ENCODE assay signal across 9 cellular contexts in the genomic region with DNA sequence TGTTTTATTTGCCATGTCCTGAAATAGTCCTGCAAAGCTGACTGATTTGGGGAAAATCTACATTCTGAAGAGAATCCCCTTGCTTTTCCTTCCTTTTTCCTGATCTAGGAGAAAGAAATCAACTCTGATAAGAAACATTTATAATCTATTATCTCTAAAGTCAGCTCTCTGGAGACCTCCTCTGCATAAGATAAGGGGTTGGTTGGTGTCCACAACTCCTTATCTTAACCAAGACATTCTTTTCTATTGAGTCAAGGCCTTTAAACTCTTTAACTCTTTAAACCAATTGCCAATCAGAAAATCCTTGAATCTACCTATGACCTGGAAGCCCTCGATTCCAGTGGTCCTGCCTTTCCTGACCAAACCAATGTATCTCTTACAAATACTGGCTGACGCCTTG.
A peak's percentile ranks its signal among the peaks of the same experiment; 100 is the strongest.
DNase-seq lines count a peak whose midpoint lies in the region; ATAC-seq and TF ChIP-seq lines count a peak whose summit lies in the region.
"Had no signal": no experiment of that assay in that cellular context is flagged by ENCODE, and none has a peak within 500 bp of the region (broad histone marks: within the 10 kb centered on the region; RNA-seq: fewer than 3 reads in every experiment).

No MANE protein-coding gene starts in this region.

- in situ Hi-C loops in ACHN (cut with HindIII; ENCODE audit: low pct_ligation_motif_present, low pct_unique_long_range_greater_than_20kb, low sequenced_read_pairs) (no loop called here), brain microvascular endothelial cell (cut with HindIII; ENCODE audit: low pct_ligation_motif_present, low sequenced_read_pairs) (no loop called here)

- no peaks in the 10 kb centered on the region for H3K4me1 Mint-ChIP-seq in activated CD4-positive, alpha-beta T cell treated with anti-CD3 and anti-CD28 coated beads, Interleukin-2, amount 10 ng/mL, durations not matched to agents 24 days and 14 days

- no peaks in the 10 kb centered on the region for H3K27me3 Mint-ChIP-seq in activated CD4-positive, alpha-beta T cell treated with anti-CD3 and anti-CD28 coated beads, Interleukin-2, amount 10 ng/mL, durations not matched to agents 24 days and 14 days

- no peak overlapping the region for H3K4me3 ChIP-seq in brain microvascular endothelial cell (ENCODE audit: low read depth, low read length)
- no peak overlapping the region for H3K4me3 ChIP-seq in mesendoderm (ENCODE audit: low read length)

- H3K23ac ChIP-seq in mesendoderm (ENCODE audit: low read length) = no peak overlapping the region

- H3K4ac ChIP-seq in mesendoderm (ENCODE audit: low read depth, low read length) = no peak overlapping the region

- peak overlapping the region; percentile 92 for H3K18ac ChIP-seq in mesendoderm (ENCODE audit: low read length)

- H3K36me3 ChIP-seq in brain microvascular endothelial cell (replicated peaks) (no peaks in the 10 kb centered on the region), mesendoderm (ENCODE audit: control insufficient read depth, insufficient read depth, low read length) (no peaks in the 10 kb centered on the region)

- H3K56ac ChIP-seq in mesendoderm (ENCODE audit: low read length) = peak overlapping the region; percentile 78

- no peaks in the 10 kb centered on the region for H3K27me3 ChIP-seq in brain microvascular endothelial cell (replicated peaks)
- H3K27me3 ChIP-seq in mesendoderm (ENCODE audit: insufficient read depth, low read length, poor library complexity) = no peaks in the 10 kb centered on the region

- no peaks in the 10 kb centered on the region for H3K79me1 ChIP-seq in mesendoderm (ENCODE audit: low read length)

- intact Hi-C loops in activated CD4-positive, alpha-beta T cell treated with anti-CD3 and anti-CD28 coated beads, Interleukin-2, amount 10 ng/mL, durations not matched to agents 24 days and 14 days (cut with micrococcal nuclease) = loop anchor here (2.0 to 10.0 kb wide), 2 partner anchors 16 to 360 kb away; no protein-coding TSS in a partner anchor
- intact Hi-C loops in posterior cingulate gyrus (cut with DNase I) = loop anchor here (2.0 kb wide), 2 partner anchors 424 to 438 kb away; no protein-coding TSS in a partner anchor

- no peaks in the 10 kb centered on the region for H3K36me3 Mint-ChIP-seq in activated CD4-positive, alpha-beta T cell treated with anti-CD3 and anti-CD28 coated beads, Interleukin-2, amount 10 ng/mL, durations not matched to agents 24 days and 14 days (ENCODE audit: low read depth)

- H3K27ac Mint-ChIP-seq in activated CD4-positive, alpha-beta T cell treated with anti-CD3 and anti-CD28 coated beads, Interleukin-2, amount 10 ng/mL, durations not matched to agents 24 days and 14 days = no peak overlapping the region

- H2BK5ac ChIP-seq in mesendoderm (ENCODE audit: low read length) = peak overlapping the region; percentile 82

- no peak overlapping the region for H4K5ac ChIP-seq in mesendoderm (ENCODE audit: low read length)

- no peak for ATAC-seq in HG02588 (IDR thresholded peaks at IDR 0.05; ENCODE audit: unreplicated experiment)

- H4K8ac ChIP-seq in mesendoderm (ENCODE audit: low read depth, low read length) = no peak overlapping the region

- no peak overlapping the region for H3K4me2 ChIP-seq in mesendoderm (ENCODE audit: low read length)

- TF ChIP-seq CTCF in brain microvascular endothelial cell (IDR thresholded peaks at IDR 0.05; ENCODE audit: low read depth, low read length, missing control alignments) = no peak

- H3K4me1 ChIP-seq in mesendoderm (ENCODE audit: control insufficient read depth, low read depth, low read length) = peaks cover 3% of the 10 kb centered on the region

- no peak overlapping the region for H2AK5ac ChIP-seq in mesendoderm (ENCODE audit: low read length)

- peak overlapping the region; percentile 85 for H2BK15ac ChIP-seq in mesendoderm (replicated peaks; ENCODE audit: low read depth)

- no peak overlapping the region for H2BK120ac ChIP-seq in mesendoderm (ENCODE audit: low read depth, low read length)

- H3K9me3 Mint-ChIP-seq in activated CD4-positive, alpha-beta T cell treated with anti-CD3 and anti-CD28 coated beads, Interleukin-2, amount 10 ng/mL, durations not matched to agents 24 days and 14 days = no peaks in the 10 kb centered on the region

- H3K4me3 Mint-ChIP-seq in activated CD4-positive, alpha-beta T cell treated with anti-CD3 and anti-CD28 coated beads, Interleukin-2, amount 10 ng/mL, durations not matched to agents 24 days and 14 days = no peak overlapping the region

- H3K27ac ChIP-seq in brain microvascular endothelial cell (peak overlapping the region; percentile 18), mesendoderm (ENCODE audit: low read depth, low read length) (peak overlapping the region; percentile 80)

- DNase-seq in ACHN (peak; percentile 4), OCI-M1 (lab: John Stamatoyannopoulos, UW) (peak; percentile 64), brain microvascular endothelial cell (peak; percentile 11), mesendoderm (peak; percentile 97), SIG-M5 treated with dmso at 0.1 percent for 504 hours (lab: John Stamatoyannopoulos, UW; ENCODE audit: unreplicated experiment) (no peak), posterior cingulate gyrus (no peak)
- DNase-seq in activated CD4-positive, alpha-beta T cell treated with anti-CD3 and anti-CD28 coated beads, Interleukin-2, amount 10 ng/mL, durations not matched to agents 24 days and 14 days = no peak
- DNase-seq: 8988T had no signal

- H3K9ac ChIP-seq in mesendoderm (ENCODE audit: low read length) = peak overlapping the region; percentile 25

- H3K79me2 ChIP-seq in mesendoderm (ENCODE audit: control insufficient read depth, insufficient read depth, low read length) = no peaks in the 10 kb centered on the region

- no CpG with 5 or more reads among the region's 2 CpGs for WGBS in mesendoderm (ENCODE audit: extremely low coverage, insufficient coverage, low lambda C conversion rate)

Comparison
In these comparisons a context has a peak if more than half of its experiments do, and no peak if none do; other contexts are left out.
1. DNase-seq: peak in ACHN (single experiment), OCI-M1 (single experiment), brain microvascular endothelial cell (single experiment) and mesendoderm (single experiment); none in SIG-M5 treated with dmso at 0.1 percent for 504 hours (single experiment), activated CD4-positive, alpha-beta T cell treated with anti-CD3 and anti-CD28 coated beads, Interleukin-2, amount 10 ng/mL, durations not matched to agents 24 days and 14 days (single experiment) and posterior cingulate gyrus (0 of 10).